In the genomic region with DNA sequence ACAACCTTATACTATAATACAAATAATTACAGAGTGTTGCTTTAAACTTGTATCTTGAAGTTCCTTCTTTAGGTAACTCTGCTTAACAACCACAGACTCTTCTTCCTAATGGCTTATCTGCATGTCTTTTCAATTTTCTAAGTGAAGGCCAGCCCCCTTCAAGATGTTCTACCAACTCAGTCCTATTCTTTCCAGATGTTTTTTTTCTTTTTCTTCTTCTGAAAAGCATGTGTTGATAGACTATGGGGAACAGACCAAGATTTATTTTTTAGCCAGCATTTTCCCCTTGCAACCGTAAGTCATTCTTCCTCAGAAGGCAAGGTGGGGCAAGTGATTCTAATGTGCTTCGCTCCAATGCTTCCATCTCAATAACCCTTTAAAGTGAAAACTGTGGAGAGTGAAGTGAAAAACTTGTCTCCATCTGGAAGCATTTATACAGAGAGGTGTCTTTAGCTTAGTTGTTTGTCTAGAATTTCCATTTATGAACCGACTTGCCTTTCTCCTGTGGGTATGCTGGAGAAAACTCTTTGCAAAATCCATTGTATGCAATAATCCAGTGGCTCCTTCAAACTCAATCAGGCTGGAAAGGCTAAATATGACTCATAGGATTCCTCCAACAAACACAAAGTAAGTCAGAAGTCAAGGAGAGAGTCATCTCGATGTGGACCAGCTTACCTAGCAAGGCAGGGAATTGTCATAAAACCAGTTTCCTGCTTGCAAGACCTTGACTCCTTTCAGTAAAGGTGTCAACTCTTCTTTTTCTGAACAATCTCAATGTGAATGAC, we compare ENCODE assay signal across 1 cellular context.
TF ChIP-seq lines count a peak whose summit lies in the region.

No MANE protein-coding gene starts in this region.

TF ChIP-seq in WTC11, 78 proteins besides CTCF, POLR2A, EP300 and RAD21 (continued from another document):
- TF ChIP-seq ZBTB43 (CRISPR knock-in tag; IDR thresholded peaks at IDR 0.05) (no peak), CREB1 (CRISPR knock-in tag; IDR thresholded peaks at IDR 0.05) (no peak), ZNF671 (CRISPR knock-in tag; IDR thresholded peaks at IDR 0.05) (no peak)
